In genomic region chr12:44521702-44522101, GRCh38 we compare ENCODE assay signal across 35 cellular contexts.
"Had no signal": no experiment of that assay in that cellular context is flagged by ENCODE, and none has a peak within 500 bp of the region (broad histone marks: within the 10 kb centered on the region; RNA-seq: fewer than 3 reads in every experiment).

No MANE protein-coding gene starts in this region.

- H3K9ac ChIP-seq: KMS-11 had no signal

- H3K36me3 ChIP-seq: MG63 had no signal

- H3K9me3 ChIP-seq: MG63 had no signal

- H3K4me2 ChIP-seq: KMS-11 had no signal

- H3K27ac ChIP-seq: KMS-11 had no signal

- H3K27me3 ChIP-seq: MG63 had no signal

- H3K4me3 ChIP-seq: MG63 had no signal

- DNase-seq: Karpas-422, Kasumi-1, KG1, MG63, MM.1S, MV-4-11, NCI-H1048, NCI-H1092, NCI-H1092 treated with DMSO at 0.1 percent for 48 hours, NCI-H1105, NCI-H1105 treated with DMSO at 0.1 percent for 48 hours, NCI-H1417, NCI-H1417 treated with DMSO at 0.1 percent for 48 hours, NCI-H1436, NCI-H1436 treated with DMSO at 0.1 percent for 48 hours, NCI-H146, NCI-H1694, NCI-H1694 treated with DMSO at 0.1 percent for 48 hours, NCI-H187, NCI-H187 treated with DMSO at 0.1 percent for 48 hours, NCI-H1930, NCI-H2029, NCI-H2029 treated with DMSO at 0.1 percent for 48 hours, NCI-H2081, NCI-H2081 treated with DMSO at 0.1 percent for 48 hours, NCI-H2107, NCI-H2171, NCI-H2171 treated with DMSO at 0.1 percent for 48 hours, NCI-H2227 treated with DMSO at 0.1 percent for 48 hours, NCI-H226, NCI-H345, NCI-H446, NCI-H446 treated with DMSO at 0.1 percent for 48 hours, NCI-H510A had no signal
